12 cellular contexts compared by ENCODE assay signal in the genomic region with DNA sequence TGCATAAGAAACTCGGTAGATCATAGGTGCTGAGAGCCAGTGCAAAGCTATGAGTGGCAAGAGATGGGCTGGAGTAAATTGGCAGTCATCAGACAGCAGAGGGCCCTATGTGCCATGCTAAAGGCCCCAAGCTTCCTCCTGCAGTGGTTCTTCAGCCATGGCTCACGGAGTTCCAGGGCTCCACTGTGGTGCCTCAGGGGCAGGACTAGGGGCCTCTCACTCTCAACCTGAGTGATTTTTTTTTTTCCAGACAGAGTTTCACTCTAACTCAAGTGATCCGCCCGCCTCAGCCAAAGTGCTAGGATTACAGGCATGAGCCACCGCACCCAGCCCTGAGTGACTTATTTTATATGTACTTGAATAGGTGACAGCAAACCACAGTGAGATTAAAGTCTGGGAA. TPM values are rescaled to one million over a fixed set of nuclear protein-coding genes. Genes with fewer than 3 reads are reported as not detected.
A peak's percentile ranks its signal among the peaks of the same experiment; 100 is the strongest.
DNase-seq lines count a peak whose midpoint lies in the region; ATAC-seq and TF ChIP-seq lines count a peak whose summit lies in the region.
"Had no signal": no experiment of that assay in that cellular context is flagged by ENCODE, and none has a peak within 500 bp of the region (broad histone marks: within the 10 kb centered on the region; RNA-seq: fewer than 3 reads in every experiment).

No MANE protein-coding gene starts in this region.

- TF ChIP-seq POLR2A in tibial nerve (IDR thresholded peaks at IDR 0.05): no peak

- no peaks in the 10 kb centered on the region for H3K36me3 ChIP-seq in tibial nerve

- H3K4me1 ChIP-seq in tibial nerve: peaks cover 0 to 19% (median 0%) of the 10 kb centered on the region in 4 donors

- H3K4me1 Mint-ChIP-seq in nephron progenitor cell: peaks cover 34% of the 10 kb centered on the region
- H3K4me1 Mint-ChIP-seq: activated naive CD4-positive, alpha-beta T cell treated with anti-CD3 and anti-CD28 coated beads, Interleukin-2, amount 50 U/mL, for 24 hours had no signal

- no peaks in the 10 kb centered on the region for H3K9me3 Mint-ChIP-seq in nephron progenitor cell
- H3K9me3 Mint-ChIP-seq: activated naive CD4-positive, alpha-beta T cell treated with anti-CD3 and anti-CD28 coated beads, Interleukin-2, amount 50 U/mL, for 24 hours had no signal

- no peaks in the 10 kb centered on the region for H3K36me3 Mint-ChIP-seq in nephron progenitor cell (ENCODE audit: low read depth)
- H3K36me3 Mint-ChIP-seq: activated naive CD4-positive, alpha-beta T cell treated with anti-CD3 and anti-CD28 coated beads, Interleukin-2, amount 50 U/mL, for 24 hours had no signal

- no peak for ATAC-seq in GM21825 (IDR thresholded peaks at IDR 0.05; ENCODE audit: unreplicated experiment)

- peak; percentile 44 for DNase-seq in SIG-M5 treated with dmso at 0.1 percent for 504 hours (lab: John Stamatoyannopoulos, UW; ENCODE audit: unreplicated experiment)
- no peak for DNase-seq in SIG-M5 (lab: John Stamatoyannopoulos, UW)
- DNase-seq in MV-4-11 (lab: John Stamatoyannopoulos, UW): peak; percentile 15
- DNase-seq in T47D (ENCODE audit: low read depth in 1 of 2, low spot score in 1 of 2): peak; percentile 42 to 76
- peak; percentile 16 for DNase-seq in nephron progenitor cell
- DNase-seq in tibial nerve (ENCODE audit: low spot score in 2 of 2): no peak
- no peak for DNase-seq in SW 1271 (lab: John Stamatoyannopoulos, UW)

- in situ Hi-C loops in T47D (cut with HindIII; ENCODE audit: low pct_unique_long_range_greater_than_20kb, low sequenced_read_pairs): no loop called here

- H3K4me3 Mint-ChIP-seq in nephron progenitor cell: no peak overlapping the region
- H3K4me3 Mint-ChIP-seq: activated naive CD4-positive, alpha-beta T cell treated with anti-CD3 and anti-CD28 coated beads, Interleukin-2, amount 50 U/mL, for 24 hours had no signal

- TF ChIP-seq EP300 in tibial nerve (IDR thresholded peaks at IDR 0.05): no peak

- no peak overlapping the region for H3K4me3 ChIP-seq in tibial nerve

- H3K27ac ChIP-seq in tibial nerve: peak overlapping the region in 1 of 4 donors; percentile 26
- H3K27ac ChIP-seq: HL-60 had no signal

- TF ChIP-seq CTCF in nephron progenitor cell (IDR thresholded peaks at IDR 0.05): no peak
- TF ChIP-seq CTCF in tibial nerve (IDR thresholded peaks at IDR 0.05): no peak

- 72 to 81% methylated on average over 5 of the region's 5 CpGs for WGBS in tibial nerve, 2 donors

- H3K27me3 ChIP-seq in tibial nerve: no peaks in the 10 kb centered on the region

- H3K27ac Mint-ChIP-seq in nephron progenitor cell: no peak overlapping the region
- H3K27ac Mint-ChIP-seq: activated naive CD4-positive, alpha-beta T cell treated with anti-CD3 and anti-CD28 coated beads, Interleukin-2, amount 50 U/mL, for 24 hours had no signal

- H3K9me3 ChIP-seq in tibial nerve: no peaks in the 10 kb centered on the region

- H3K27me3 Mint-ChIP-seq in nephron progenitor cell (ENCODE audit: low read depth, poor library complexity): no peaks in the 10 kb centered on the region

RNA-seq across cellular contexts. Expression of a gene that starts 10.4 kb away (rescaled TPM):
- not detected for total RNA-seq in tibial nerve
- total RNA-seq: fibroblast of villous mesenchyme, osteocyte had no signal

RNA-seq across cellular contexts. Expression of a gene that starts 36.0 kb away (rescaled TPM):
- 10 to 100 TPM in 3 of 4 donors, 1 to 10 TPM in 1; 7.5 to 23.2 (median 16.1) TPM for total RNA-seq in tibial nerve

Comparison
In these comparisons a context has a peak if more than half of its experiments do, and no peak if none do; other contexts are left out.
1. DNase-seq: peak in SIG-M5 treated with dmso at 0.1 percent for 504 hours (single experiment), MV-4-11 (single experiment), T47D (2 of 2) and nephron progenitor cell (single experiment); none in SIG-M5 (single experiment), tibial nerve (0 of 2) and SW 1271 (0 of 2).